In genomic region chr7:147571436-147572180, GRCh38 we compare ENCODE assay signal across 21 cellular contexts.
DNase-seq lines count a peak whose midpoint lies in the region; TF ChIP-seq lines count a peak whose summit lies in the region.
"Had no signal": no experiment of that assay in that cellular context is flagged by ENCODE, and none has a peak within 500 bp of the region (broad histone marks: within the 10 kb centered on the region; RNA-seq: fewer than 3 reads in every experiment).

No MANE protein-coding gene starts in this region.

- no peaks in the 10 kb centered on the region for H3K79me2 ChIP-seq in neural progenitor cell (ENCODE audit: low read depth)

- no peak for TF ChIP-seq CTCF in neural progenitor cell (IDR thresholded peaks at IDR 0.05)
- TF ChIP-seq CTCF in colonic mucosa (IDR thresholded peaks at IDR 0.05), result no peak
- no peak for TF ChIP-seq CTCF in left ventricle myocardium inferior (IDR thresholded peaks at IDR 0.05; ENCODE audit: borderline replicate concordance)

- H2AFZ ChIP-seq in neural progenitor cell (replicated peaks), result no peak overlapping the region

- H3K4me3 Mint-ChIP-seq in neural progenitor cell, result no peak overlapping the region
- H3K4me3 Mint-ChIP-seq in activated naive CD4-positive, alpha-beta T cell treated with anti-CD3 and anti-CD28 coated beads, Interleukin-2, amount 10 ng/mL, durations not matched to agents 7 days and 5 days, result no peak overlapping the region
- H3K4me3 Mint-ChIP-seq: CD4-positive, alpha-beta memory T cell had no signal

- H3K4me2 ChIP-seq in neural progenitor cell, result no peak overlapping the region
- H3K4me2 ChIP-seq: BLaER1 treated with 17β-estradiol and CSF1 and Interleukin-3, amounts not matched to agents 10 nM and 100 nM had no signal

- peaks cover 15% of the 10 kb centered on the region for H3K9me3 Mint-ChIP-seq in neural progenitor cell
- H3K9me3 Mint-ChIP-seq in activated naive CD4-positive, alpha-beta T cell treated with anti-CD3 and anti-CD28 coated beads, Interleukin-2, amount 10 ng/mL, durations not matched to agents 7 days and 5 days, result peaks cover 2% of the 10 kb centered on the region

- H3K4me1 Mint-ChIP-seq in neural progenitor cell, result peaks cover 11% of the 10 kb centered on the region
- H3K4me1 Mint-ChIP-seq in activated naive CD4-positive, alpha-beta T cell treated with anti-CD3 and anti-CD28 coated beads, Interleukin-2, amount 10 ng/mL, durations not matched to agents 7 days and 5 days, result no peaks in the 10 kb centered on the region
- H3K4me1 Mint-ChIP-seq: CD4-positive, alpha-beta memory T cell had no signal

- H3K27me3 Mint-ChIP-seq in neural progenitor cell (ENCODE audit: insufficient read depth, low read depth), result no peaks in the 10 kb centered on the region
- no peaks in the 10 kb centered on the region for H3K27me3 Mint-ChIP-seq in activated naive CD4-positive, alpha-beta T cell treated with anti-CD3 and anti-CD28 coated beads, Interleukin-2, amount 10 ng/mL, durations not matched to agents 7 days and 5 days
- H3K27me3 Mint-ChIP-seq: CD4-positive, alpha-beta memory T cell had no signal

- no peak overlapping the region for H3K4me3 ChIP-seq in neural progenitor cell
- H3K4me3 ChIP-seq in colonic mucosa, result no peak overlapping the region
- no peak overlapping the region for H3K4me3 ChIP-seq in left ventricle myocardium inferior
- H3K4me3 ChIP-seq: BLaER1 treated with 17β-estradiol and CSF1 and Interleukin-3, amounts not matched to agents 10 nM and 100 nM; GM12878; HAP-1; K562; Peyer's patch had no signal

- intact Hi-C loops in colonic mucosa (cut with DNase I) (no loop called here), left ventricle myocardium inferior (cut with micrococcal nuclease) (no loop called here)

- no peaks in the 10 kb centered on the region for H3K36me3 Mint-ChIP-seq in neural progenitor cell
- no peaks in the 10 kb centered on the region for H3K36me3 Mint-ChIP-seq in activated naive CD4-positive, alpha-beta T cell treated with anti-CD3 and anti-CD28 coated beads, Interleukin-2, amount 10 ng/mL, durations not matched to agents 7 days and 5 days
- H3K36me3 Mint-ChIP-seq: CD4-positive, alpha-beta memory T cell had no signal

- H3K27ac Mint-ChIP-seq in neural progenitor cell, result peak overlapping the region; percentile 74
- no peak overlapping the region for H3K27ac Mint-ChIP-seq in activated naive CD4-positive, alpha-beta T cell treated with anti-CD3 and anti-CD28 coated beads, Interleukin-2, amount 10 ng/mL, durations not matched to agents 7 days and 5 days
- H3K27ac Mint-ChIP-seq: CD4-positive, alpha-beta memory T cell had no signal

- H3K27ac ChIP-seq in angular gyrus (ENCODE audit: low read depth, low read length) (peak overlapping the region; percentile 6), neural progenitor cell (no peak overlapping the region), colonic mucosa (no peak overlapping the region), left ventricle myocardium inferior (replicated peaks) (no peak overlapping the region)
- H3K27ac ChIP-seq: BLaER1 treated with 17β-estradiol and CSF1 and Interleukin-3, amounts not matched to agents 10 nM and 100 nM; Peyer's patch had no signal

- no peaks in the 10 kb centered on the region for H3F3A ChIP-seq in neural progenitor cell (ENCODE audit: low read depth)

- H3K27me3 ChIP-seq in neural progenitor cell (no peaks in the 10 kb centered on the region), colonic mucosa (no peaks in the 10 kb centered on the region), left ventricle myocardium inferior (ENCODE audit: low read depth) (no peaks in the 10 kb centered on the region)
- H3K27me3 ChIP-seq: BLaER1 treated with 17β-estradiol and CSF1 and Interleukin-3, amounts not matched to agents 10 nM and 100 nM; Peyer's patch had no signal

- no peaks in the 10 kb centered on the region for H4K20me1 ChIP-seq in neural progenitor cell (ENCODE audit: low read depth)
- H4K20me1 ChIP-seq: BLaER1 treated with 17β-estradiol and CSF1 and Interleukin-3, amounts not matched to agents 10 nM and 100 nM had no signal

- peak; percentile 74 for DNase-seq in globus pallidus (ENCODE audit: low spot score)
- peak; percentile 21 for DNase-seq in neural progenitor cell (ENCODE audit: low spot score)
- no peak for DNase-seq in glomerular visceral epithelial cell (ENCODE audit: extremely low spot score)
- DNase-seq in colonic mucosa, result no peak
- no peak for DNase-seq in activated naive CD4-positive, alpha-beta T cell treated with anti-CD3 and anti-CD28 coated beads, Interleukin-2, amount 10 ng/mL, durations not matched to agents 7 days and 5 days
- no peak for DNase-seq in left ventricle myocardium inferior
- DNase-seq: CD4-positive, alpha-beta memory T cell; DND-41; MM.1S; NCI-H1048; NCI-H1417 treated with DMSO at 0.1 percent for 48 hours; NCI-H187 treated with DMSO at 0.1 percent for 48 hours; NCI-H510A treated with DMSO at 0.1 percent for 48 hours; NCI-H774; NK-92 treated with Interleukin-12 subunit alpha and Interleukin-12 subunit beta, amount 100 ng/mL, for 24 hours; Peyer's patch had no signal

- peaks cover 14% of the 10 kb centered on the region for H3K4me1 ChIP-seq in neural progenitor cell
- no peaks in the 10 kb centered on the region for H3K4me1 ChIP-seq in colonic mucosa
- H3K4me1 ChIP-seq in left ventricle myocardium inferior, result no peaks in the 10 kb centered on the region
- H3K4me1 ChIP-seq: BLaER1 treated with 17β-estradiol and CSF1 and Interleukin-3, amounts not matched to agents 10 nM and 100 nM; HAP-1; Peyer's patch had no signal

- H3K9ac ChIP-seq in neural progenitor cell (no peak overlapping the region), colonic mucosa (ENCODE audit: low read depth in 2 of 2, low read length in 2 of 2) (no peak overlapping the region)
- H3K9ac ChIP-seq: BLaER1 treated with 17β-estradiol and CSF1 and Interleukin-3, amounts not matched to agents 10 nM and 100 nM had no signal

- no peaks in the 10 kb centered on the region for H3K36me3 ChIP-seq in neural progenitor cell
- H3K36me3 ChIP-seq in colonic mucosa, result no peaks in the 10 kb centered on the region
- no peaks in the 10 kb centered on the region for H3K36me3 ChIP-seq in left ventricle myocardium inferior
- H3K36me3 ChIP-seq: BLaER1 treated with 17β-estradiol and CSF1 and Interleukin-3, amounts not matched to agents 10 nM and 100 nM; HAP-1; Peyer's patch had no signal

- H3K9me3 ChIP-seq in neural progenitor cell (ENCODE audit: low read depth) (no peaks in the 10 kb centered on the region), colonic mucosa (no peaks in the 10 kb centered on the region), left ventricle myocardium inferior (replicated peaks) (no peaks in the 10 kb centered on the region)
- H3K9me3 ChIP-seq: HAP-1, Peyer's patch had no signal

- CTCF ChIA-PET in activated naive CD4-positive, alpha-beta T cell treated with anti-CD3 and anti-CD28 coated beads, Interleukin-2, amount 10 ng/mL, durations not matched to agents 7 days and 5 days (lab: Charles Lee), result no interaction called here

Comparison
In these comparisons a context has a peak if more than half of its experiments do, and no peak if none do; other contexts are left out.
1. DNase-seq: peak in globus pallidus (single experiment) and neural progenitor cell (single experiment); none in glomerular visceral epithelial cell (single experiment), colonic mucosa (single experiment), activated naive CD4-positive, alpha-beta T cell treated with anti-CD3 and anti-CD28 coated beads, Interleukin-2, amount 10 ng/mL, durations not matched to agents 7 days and 5 days (single experiment) and left ventricle myocardium inferior (single experiment).